8 cellular contexts compared by ENCODE assay signal in genomic region chr5:151093476-151093889, GRCh38. TPM values are rescaled to one million over a fixed set of nuclear protein-coding genes. Genes with fewer than 3 reads are reported as not detected.
DNase-seq lines count a peak whose midpoint lies in the region; ATAC-seq and TF ChIP-seq lines count a peak whose summit lies in the region.

No MANE protein-coding gene starts in this region.

- H3K4me2 ChIP-seq in Karpas-422 (ENCODE audit: low read depth, low read length, poor library complexity, severe bottlenecking), result no peak overlapping the region

- no peaks in the 10 kb centered on the region for H3K9me2 ChIP-seq in Karpas-422 (replicated peaks; ENCODE audit: insufficient read depth, low read length)

- no peaks in the 10 kb centered on the region for H3K27me3 Mint-ChIP-seq in activated naive CD4-positive, alpha-beta T cell treated with anti-CD3 and anti-CD28 coated beads, Interleukin-2, amount 50 U/mL, for 24 hours

- peak overlapping the region; percentile 94 for H3K27ac Mint-ChIP-seq in activated naive CD4-positive, alpha-beta T cell treated with anti-CD3 and anti-CD28 coated beads, Interleukin-2, amount 50 U/mL, for 24 hours

- peak overlapping the region; percentile 71 for H3K4me3 Mint-ChIP-seq in activated naive CD4-positive, alpha-beta T cell treated with anti-CD3 and anti-CD28 coated beads, Interleukin-2, amount 50 U/mL, for 24 hours

- no peaks in the 10 kb centered on the region for H3K36me3 Mint-ChIP-seq in activated naive CD4-positive, alpha-beta T cell treated with anti-CD3 and anti-CD28 coated beads, Interleukin-2, amount 50 U/mL, for 24 hours

- 0 out of 2 replicates have a peak overlapping the region, but pooled peaks have one; percentile 11 for H3K9ac ChIP-seq in Karpas-422 (ENCODE audit: low read length)

- peaks cover 37% of the 10 kb centered on the region for H3K4me1 ChIP-seq in Karpas-422 (ENCODE audit: low read length)
- peaks cover 19 to 31% of the 10 kb centered on the region in 2 donors for H3K4me1 ChIP-seq in ascending aorta
- peaks cover 0 to 59% (median 26%) of the 10 kb centered on the region in 4 donors for H3K4me1 ChIP-seq in right lobe of liver

- DNase-seq in activated naive CD4-positive, alpha-beta T cell (lab: John Stamatoyannopoulos, UW), result no peak
- no peak for DNase-seq in Karpas-422
- peak in 1 of 2 donors; percentile 84 for DNase-seq in ascending aorta (ENCODE audit: low spot score in 2 of 2)
- DNase-seq in right lobe of liver, result no peak
- no peak for DNase-seq in stimulated activated naive CD4-positive, alpha-beta T cell treated with Interleukin-2 at 50 U/mL for 16 hours (lab: John Stamatoyannopoulos, UW)
- no peak for DNase-seq in GM13976 (ENCODE audit: low spot score)

- 15% methylated on average over 2 of the region's 2 CpGs for WGBS in right lobe of liver (ENCODE audit: insufficient coverage, low coverage, low lambda C conversion rate, missing lambda C conversion rate)

- TF ChIP-seq CTCF in ascending aorta (IDR thresholded peaks at IDR 0.05), result no peak
- no peak for TF ChIP-seq CTCF in right lobe of liver (IDR thresholded peaks at IDR 0.05)
- TF ChIP-seq CTCF in GM13976 (IDR thresholded peaks at IDR 0.05; ENCODE audit: borderline replicate concordance, control extremely low read depth, extremely low read depth, insufficient read depth, missing control alignments), result no peak

- H3K4me1 Mint-ChIP-seq in activated naive CD4-positive, alpha-beta T cell treated with anti-CD3 and anti-CD28 coated beads, Interleukin-2, amount 50 U/mL, for 24 hours, result peaks cover 67% of the 10 kb centered on the region

- H2AFZ ChIP-seq in Karpas-422 (ENCODE audit: low read length), result no peak overlapping the region

- H3K4me3 ChIP-seq in Karpas-422 (ENCODE audit: low read length) (no peak overlapping the region), ascending aorta (no peak overlapping the region), right lobe of liver (no peak overlapping the region)

- in situ Hi-C loops in GM13976 (cut with MboI; ENCODE audit: low sequenced_read_pairs, unreplicated experiment), result no loop called here

- no peaks in the 10 kb centered on the region for H4K20me1 ChIP-seq in Karpas-422 (ENCODE audit: insufficient read depth, low read depth, low read length)

- no peak overlapping the region for H3K27ac ChIP-seq in Karpas-422 (ENCODE audit: low read length)
- peak overlapping the region; percentile 77 to 85 for H3K27ac ChIP-seq in ascending aorta
- peak overlapping the region; percentile 48 to 83 (median 67) for H3K27ac ChIP-seq in right lobe of liver

- H3K9me3 ChIP-seq in Karpas-422 (ENCODE audit: low read length) (no peaks in the 10 kb centered on the region), ascending aorta (no peaks in the 10 kb centered on the region), right lobe of liver (no peaks in the 10 kb centered on the region)

- H3K36me3 ChIP-seq in Karpas-422 (ENCODE audit: insufficient read depth, low read length) (no peaks in the 10 kb centered on the region; the same call in 1 of the 2 replicates), ascending aorta (no peaks in the 10 kb centered on the region), right lobe of liver (no peaks in the 10 kb centered on the region)

- no peaks in the 10 kb centered on the region for H3K79me2 ChIP-seq in Karpas-422 (ENCODE audit: low read length)

- no peaks in the 10 kb centered on the region for H3K9me3 Mint-ChIP-seq in activated naive CD4-positive, alpha-beta T cell treated with anti-CD3 and anti-CD28 coated beads, Interleukin-2, amount 50 U/mL, for 24 hours

- no peak for TF ChIP-seq POLR2A in right lobe of liver (IDR thresholded peaks at IDR 0.05)

- no peaks in the 10 kb centered on the region for H3K27me3 ChIP-seq in Karpas-422 (ENCODE audit: low read length)
- H3K27me3 ChIP-seq in ascending aorta, result no peaks in the 10 kb centered on the region
- no peaks in the 10 kb centered on the region for H3K27me3 ChIP-seq in right lobe of liver

- ATAC-seq in right lobe of liver (peak; percentile 10 to 43 (median 16)), GM19397 (IDR thresholded peaks at IDR 0.05; ENCODE audit: unreplicated experiment) (no peak)

- intact Hi-C loops in ascending aorta (cut with DNase I), result loop anchor here (1.0 kb wide), 1 partner anchor 12 kb away; the partner anchor contains the start of gene TNIP1
- intact Hi-C loops in right lobe of liver (cut with DNase I), result no loop called here

RNA-seq across cellular contexts. Expression of gene TNIP1, which starts 12.6 kb away (rescaled TPM):
- total RNA-seq in Karpas-422 (2014; rRNA removed; shearing (Covaris generic); ENCODE audit: low replicate concordance), result 106 and 205 TPM in 2 replicates
- total RNA-seq in ascending aorta (54.6 TPM), right lobe of liver (100 to 1,000 TPM in 1 of 6 experiments, 10 to 100 TPM in 5; 70.1 to 155 (median 79.1) TPM)
